9 cellular contexts compared by ENCODE assay signal in genomic region chr7:55019691-55020480, GRCh38. TPM values are rescaled to one million over a fixed set of nuclear protein-coding genes. Genes with fewer than 3 reads are reported as not detected.
DNase-seq lines count a peak whose midpoint lies in the region; ATAC-seq and TF ChIP-seq lines count a peak whose summit lies in the region.
"Had no signal": no experiment of that assay in that cellular context is flagged by ENCODE, and none has a peak within 500 bp of the region (broad histone marks: within the 10 kb centered on the region; RNA-seq: fewer than 3 reads in every experiment).

No MANE protein-coding gene starts in this region.

- peak overlapping the region; percentile 93 for H2AK9ac ChIP-seq in IMR-90 (replicated peaks; ENCODE audit: low read depth, low read length, poor library complexity)

- peaks cover 16% of the 10 kb centered on the region for H3K4me1 ChIP-seq in IMR-90 (ENCODE audit: control insufficient read depth, insufficient read depth, low read length)
- peaks cover 9% of the 10 kb centered on the region for H3K4me1 ChIP-seq in muscle layer of colon (ENCODE audit: insufficient read depth, low read length)

- peak; percentile 7; the same call in 1 of the 2 replicates for TF ChIP-seq RAD21 in IMR-90 (IDR thresholded peaks at IDR 0.05; ENCODE audit: low read length)

- H3K4me3 Mint-ChIP-seq in endothelial cell (ENCODE audit: unreplicated experiment) = peak overlapping the region; percentile 62
- no peak overlapping the region for H3K4me3 Mint-ChIP-seq in activated naive CD4-positive, alpha-beta T cell treated with anti-CD3 and anti-CD28 coated beads for 36 hours
- H3K4me3 Mint-ChIP-seq: T-helper 1 cell treated with Interleukin-12 subunit alpha and Interleukin-12 subunit beta and Interleukin-4 antibody, amounts not matched to agents 30 μg/mL and 1 μg/mL, for 36 hours had no signal

- peak overlapping the region; percentile 6; the same call in 1 of the 2 replicates for H4K91ac ChIP-seq in IMR-90 (ENCODE audit: insufficient read depth, low read depth, low read length)

- BruUV-seq in IMR-90 (replicated peaks; lab: Mats Ljungman, UMichigan) = no TSS peak

- in situ Hi-C loops in IMR-90 (cut with MboI; ENCODE audit: low sequenced_read_pairs) = loop anchor here (10.0 kb wide), 2 partner anchors 235 kb away; no protein-coding TSS in a partner anchor

- H3K9me1 ChIP-seq in IMR-90 (ENCODE audit: insufficient read depth, low read length) = peaks cover 21% of the 10 kb centered on the region

- intact Hi-C loops in IMR-90 (cut with micrococcal nuclease) = loop anchor here (1.0 to 5.0 kb wide), 4 partner anchors 112 to 235 kb away; no protein-coding TSS in a partner anchor
- intact Hi-C loops in activated naive CD4-positive, alpha-beta T cell treated with anti-CD3 and anti-CD28 coated beads for 36 hours (cut with micrococcal nuclease) = no loop called here

- H3K36me3 Mint-ChIP-seq in endothelial cell (ENCODE audit: low read depth, unreplicated experiment) = no peaks in the 10 kb centered on the region
- no peaks in the 10 kb centered on the region for H3K36me3 Mint-ChIP-seq in activated naive CD4-positive, alpha-beta T cell treated with anti-CD3 and anti-CD28 coated beads for 36 hours (ENCODE audit: low read depth)

- H3K9me3 ChIP-seq in IMR-90 (ENCODE audit: control insufficient read depth, insufficient read depth, low read length) (no peaks in the 10 kb centered on the region), muscle layer of colon (ENCODE audit: low read length) (no peaks in the 10 kb centered on the region)

- 0 out of 2 replicates have a peak overlapping the region, but pooled peaks have one; percentile 2 for H4K5ac ChIP-seq in IMR-90 (ENCODE audit: low read depth, low read length)

- peak overlapping the region; percentile 44; the same call in 1 of the 2 replicates for H3K56ac ChIP-seq in IMR-90 (ENCODE audit: extremely low read depth, insufficient read depth, low read length)

- H3K36me3 ChIP-seq in IMR-90 (ENCODE audit: control insufficient read depth, insufficient read depth, low read length) = peaks cover 5% of the 10 kb centered on the region
- H3K36me3 ChIP-seq in muscle layer of colon (ENCODE audit: insufficient read depth, low read length) = no peaks in the 10 kb centered on the region

- 1% methylated on average over 17 of the region's 78 CpGs; no CpG with 5 or more reads in 1 of the 2 experiments for WGBS in IMR-90 (ENCODE audit: extremely low coverage in 2 of 2, insufficient read length in 1 of 2), 2 experiments

- H3K4ac ChIP-seq in IMR-90 (ENCODE audit: low read depth, low read length) = peak overlapping the region; percentile 86

- H3K9ac ChIP-seq in IMR-90 (ENCODE audit: low read depth, low read length) = peak overlapping the region; percentile 93
- peak overlapping the region; percentile 51 for H3K9ac ChIP-seq in muscle layer of colon (ENCODE audit: low read length)

- peak overlapping the region; percentile 94 for H3K14ac ChIP-seq in IMR-90 (replicated peaks; ENCODE audit: low read depth, low read length)

- DNase-seq in AG04449 (ENCODE audit: low read depth, low spot score) = no peak
- no peak for DNase-seq in IMR-90
- DNase-seq in endothelial cell (ENCODE audit: low spot score) = peak; percentile 50
- DNase-seq in NCI-H2196 treated with DMSO at 0.1 percent for 48 hours (lab: John Stamatoyannopoulos, UW; ENCODE audit: unreplicated experiment) = no peak
- DNase-seq in activated naive CD4-positive, alpha-beta T cell treated with anti-CD3 and anti-CD28 coated beads for 36 hours = no peak

- peak; percentile 5 for ATAC-seq in IMR-90 (ENCODE audit: low read depth)
- no peak for ATAC-seq in GM19395 (IDR thresholded peaks at IDR 0.05; ENCODE audit: unreplicated experiment)
- ATAC-seq in HG02588 (IDR thresholded peaks at IDR 0.05; ENCODE audit: unreplicated experiment) = no peak

- no peak overlapping the region for H3K27ac Mint-ChIP-seq in endothelial cell (ENCODE audit: unreplicated experiment)
- no peak overlapping the region for H3K27ac Mint-ChIP-seq in activated naive CD4-positive, alpha-beta T cell treated with anti-CD3 and anti-CD28 coated beads for 36 hours
- H3K27ac Mint-ChIP-seq: T-helper 1 cell treated with Interleukin-12 subunit alpha and Interleukin-12 subunit beta and Interleukin-4 antibody, amounts not matched to agents 30 μg/mL and 1 μg/mL, for 36 hours had no signal

- peak overlapping the region; percentile 62 for H3K23ac ChIP-seq in IMR-90 (ENCODE audit: low read depth, low read length)

- dilution Hi-C loops in IMR-90 (cut with HindIII; ENCODE audit: low sequenced_read_pairs, unreplicated experiment) = no loop called here

- no peak overlapping the region; a peak in 2 of 4 replicates for H4K8ac ChIP-seq in IMR-90 (ENCODE audit: low read depth in 2 of 2, low read length in 2 of 2)

- peak overlapping the region; percentile 88 for H2BK5ac ChIP-seq in IMR-90 (ENCODE audit: low read depth, low read length, poor library complexity, severe bottlenecking)

- peak overlapping the region; percentile 40 for H2AK5ac ChIP-seq in IMR-90 (ENCODE audit: low read depth, low read length)

- H3K18ac ChIP-seq in IMR-90 (ENCODE audit: low read depth, low read length) = peak overlapping the region; percentile 3; the same call in 1 of the 2 replicates

- no peak overlapping the region for H2BK15ac ChIP-seq in IMR-90 (ENCODE audit: low read depth, low read length)

- H3K4me1 Mint-ChIP-seq in endothelial cell (ENCODE audit: unreplicated experiment) = peaks cover 2% of the 10 kb centered on the region
- H3K4me1 Mint-ChIP-seq in activated naive CD4-positive, alpha-beta T cell treated with anti-CD3 and anti-CD28 coated beads for 36 hours (ENCODE audit: low read depth) = no peaks in the 10 kb centered on the region

- H2AFZ ChIP-seq in IMR-90 (replicated peaks; ENCODE audit: low read length, poor library complexity) = peak overlapping the region; percentile 85

- peaks cover 17% of the 10 kb centered on the region for H3K27me3 Mint-ChIP-seq in endothelial cell (ENCODE audit: unreplicated experiment)
- H3K27me3 Mint-ChIP-seq in activated naive CD4-positive, alpha-beta T cell treated with anti-CD3 and anti-CD28 coated beads for 36 hours (ENCODE audit: low read depth) = peaks cover 51% of the 10 kb centered on the region

- H2BK20ac ChIP-seq in IMR-90 (ENCODE audit: low read depth, low read length) = no peak overlapping the region

- peak overlapping the region; percentile 47; the same call in 1 of the 2 replicates for H2BK120ac ChIP-seq in IMR-90 (ENCODE audit: low read depth, low read length)

- H3K27ac ChIP-seq in IMR-90 (ENCODE audit: insufficient read depth, low read length) (peak overlapping the region; percentile 97), muscle layer of colon (ENCODE audit: low read depth, low read length) (peak overlapping the region; percentile 87)

- H3K9me3 Mint-ChIP-seq in endothelial cell (ENCODE audit: unreplicated experiment) = no peaks in the 10 kb centered on the region
- no peaks in the 10 kb centered on the region for H3K9me3 Mint-ChIP-seq in activated naive CD4-positive, alpha-beta T cell treated with anti-CD3 and anti-CD28 coated beads for 36 hours
- H3K9me3 Mint-ChIP-seq: T-helper 1 cell treated with Interleukin-12 subunit alpha and Interleukin-12 subunit beta and Interleukin-4 antibody, amounts not matched to agents 30 μg/mL and 1 μg/mL, for 36 hours had no signal

- CTCF ChIA-PET in AG04449 (lab: Yijun Ruan, JAX) (interaction anchor here (0.7 to 9.0 kb wide), 9 partner anchors 10 to 251 kb away, joined by 3 to 68 read pairs (median 4); no protein-coding TSS in a partner anchor), IMR-90 (lab: Yijun Ruan, JAX) (interaction anchor here (1.1 to 2.8 kb wide), 3 partner anchors 180 to 235 kb away, joined by 3 to 14 read pairs (median 6); no protein-coding TSS in a partner anchor)
- CTCF ChIA-PET in activated naive CD4-positive, alpha-beta T cell treated with anti-CD3 and anti-CD28 coated beads for 36 hours (lab: Charles Lee) = no interaction called here

- H3K4me2 ChIP-seq in IMR-90 (ENCODE audit: low read depth, low read length) = peak overlapping the region; percentile 57

- H3K79me1 ChIP-seq in IMR-90 (ENCODE audit: low read depth in 1 of 2, low read length in 2 of 2) = peaks cover 13 to 52% of the 10 kb centered on the region in 2 experiments; a peak in 3 of 4 replicates

- TF ChIP-seq CTCF in AG04449 (IDR thresholded peaks at IDR 0.05; ENCODE audit: insufficient read depth, low read length, missing control alignments) (no peak), IMR-90 (conservative IDR thresholded peaks at IDR 0.05; ENCODE audit: low read depth, low read length) (no peak), endothelial cell (IDR thresholded peaks at IDR 0.05; ENCODE audit: unreplicated experiment) (no peak)

- no peaks in the 10 kb centered on the region for H3K27me3 ChIP-seq in IMR-90 (ENCODE audit: control insufficient read depth, insufficient read depth, low read length)
- no peaks in the 10 kb centered on the region for H3K27me3 ChIP-seq in muscle layer of colon (ENCODE audit: control insufficient read depth in 1 of 2, insufficient read depth in 2 of 2, low read length in 2 of 2)

- POLR2A ChIA-PET in AG04449 (lab: Yijun Ruan, JAX) (interaction anchor here (1.1 to 1.2 kb wide), 2 partner anchors 113 to 235 kb away, joined by 3 to 4 read pairs; no protein-coding TSS in a partner anchor), IMR-90 (lab: Charles Lee; ENCODE audit: unreplicated experiment) (no interaction called here)

- H3K4me3 ChIP-seq in AG04449 (ENCODE audit: low read depth, low read length) = peak overlapping the region; percentile 75
- peak overlapping the region; percentile 98 for H3K4me3 ChIP-seq in IMR-90 (ENCODE audit: insufficient read depth, low read depth, low read length)
- peak overlapping the region; percentile 64 to 86 for H3K4me3 ChIP-seq in muscle layer of colon (ENCODE audit: low read depth in 1 of 2, low read length in 2 of 2)

- peaks cover 45% of the 10 kb centered on the region for H4K20me1 ChIP-seq in IMR-90 (ENCODE audit: insufficient read depth, low read length)

- TF ChIP-seq POLR2A in IMR-90 (IDR thresholded peaks at IDR 0.05; ENCODE audit: low read depth, low read length) = no peak

TF ChIP-seq in IMR-90, 13 proteins besides CTCF, POLR2A, EP300 and RAD21 (continues in another document):
- TF ChIP-seq FOS (IDR thresholded peaks at IDR 0.05; ENCODE audit: low read depth, low read length) (no peak), MXI1 (IDR thresholded peaks at IDR 0.05; ENCODE audit: borderline replicate concordance, low read depth, low read length) (no peak), SMC3 (IDR thresholded peaks at IDR 0.05; ENCODE audit: low read depth, low read length) (0 out of 2 replicates have a peak, but pooled peaks have one; percentile 8)

RNA-seq across cellular contexts. Expression of gene EGFR, which starts 1.1 kb away (rescaled TPM):
- total RNA-seq in IMR-90 (2012; rRNA removed) = 60.4 and 63.9 TPM in 2 replicates
- 36.9 and 37.8 TPM in 2 replicates for polyA plus RNA-seq in IMR-90 (2012; rRNA removed)
- 24.8 and 27.5 TPM in 2 replicates for polyA plus RNA-seq in IMR-90 (2012; cell fraction: cytosol; rRNA removed)
- polyA plus RNA-seq in IMR-90 (2012; cell fraction: nucleus; rRNA removed; ENCODE audit: low replicate concordance) = 66.1 and 93.0 TPM in 2 replicates
- 5.0 TPM for total RNA-seq in endothelial cell (ENCODE audit: unreplicated experiment)
- not detected for total RNA-seq in activated naive CD4-positive, alpha-beta T cell treated with anti-CD3 and anti-CD28 coated beads for 36 hours

Comparison
In these comparisons a context has a peak if more than half of its experiments do, and no peak if none do; other contexts are left out.
1. RNA of gene EGFR, which starts 1.1 kb away (total RNA-seq): 60.4 to 63.9 TPM in IMR-90; 5.0 TPM in endothelial cell (single experiment) and not detected in activated naive CD4-positive, alpha-beta T cell treated with anti-CD3 and anti-CD28 coated beads for 36 hours; every median in the first group is over 10 times any median in the second.
2. Peak in every context shown above with its lines, with median percentiles within 50 percentile points of each other: H3K4me3 ChIP-seq.